8 cellular contexts compared by ENCODE assay signal in genomic region chr17:76726231-76726765, GRCh38. TPM values are rescaled to one million over a fixed set of nuclear protein-coding genes. Genes with fewer than 3 reads are reported as not detected.
DNase-seq lines count a peak whose midpoint lies in the region; ATAC-seq, FAIRE-seq and TF ChIP-seq lines count a peak whose summit lies in the region.

JMJD6 (minus strand) TSS chr17:76726606; CDS start chr17:76726475, 131 bp downstream.

- H3K27ac ChIP-seq in esophagus (ENCODE audit: low read depth in 2 of 2, low read length in 1 of 2) (peak within 1 kb of the TSS; percentile 100), mucosa of rectum (ENCODE audit: low read depth in 2 of 2, low read length in 2 of 2) (peak within 1 kb of the TSS; percentile 100)

- H3K9me3 Mint-ChIP-seq in stimulated activated effector memory CD8-positive, alpha-beta T cell treated with anti-CD3 and anti-CD28 coated beads, Interleukin-12 subunit alpha, Interleukin-12 subunit beta, amount 100 ng/mL, for 72 hours, result no peaks in the 10 kb centered on the region

- peaks cover 2 to 10% of the 10 kb centered on the region in 2 donors for H3K36me3 ChIP-seq in esophagus (ENCODE audit: control insufficient read depth in 2 of 2, insufficient read depth in 2 of 2, low read length in 1 of 2)
- peaks cover 19 to 23% of the 10 kb centered on the region in 2 donors for H3K36me3 ChIP-seq in mucosa of rectum (ENCODE audit: control insufficient read depth in 2 of 2, insufficient read depth in 2 of 2, low read length in 2 of 2)

- peak within 1 kb of the TSS; percentile 97 for H3K27ac Mint-ChIP-seq in stimulated activated effector memory CD8-positive, alpha-beta T cell treated with anti-CD3 and anti-CD28 coated beads, Interleukin-12 subunit alpha, Interleukin-12 subunit beta, amount 100 ng/mL, for 72 hours

- DNase-seq in D721Med (ENCODE audit: insufficient read length, low spot score), result peak; percentile 87
- DNase-seq in HK-2 (ENCODE audit: unreplicated experiment), result peak; percentile 98
- DNase-seq in NCI-H82 (lab: John Stamatoyannopoulos, UW), result peak; percentile 97
- DNase-seq in activated CD8-positive, alpha-beta memory T cell treated with anti-CD3 and anti-CD28 coated beads, Interleukin-2, amount 50 U/mL, for 24 hours (ENCODE audit: extremely low read depth), result peak; percentile 88
- peak in 1 of 2 donors; percentile 96 for DNase-seq in stimulated activated effector memory CD8-positive, alpha-beta T cell treated with anti-CD3 and anti-CD28 coated beads, Interleukin-12 subunit alpha, Interleukin-12 subunit beta, amount 100 ng/mL, for 72 hours (ENCODE audit: low spot score in 2 of 2)

- H3K9me3 ChIP-seq in esophagus (ENCODE audit: control insufficient read depth in 2 of 2, insufficient read depth in 1 of 2, low read depth in 1 of 2, low read length in 1 of 2) (no peaks in the 10 kb centered on the region), mucosa of rectum (ENCODE audit: control insufficient read depth in 2 of 2, low read length in 2 of 2) (no peaks in the 10 kb centered on the region)

- no peak for TF ChIP-seq CTCF in D721Med (IDR thresholded peaks at IDR 0.05; ENCODE audit: insufficient read depth, missing control alignments)

- H3K9ac ChIP-seq in mucosa of rectum (ENCODE audit: low read depth in 1 of 2, low read length in 2 of 2), result peak within 1 kb of the TSS; percentile 91 to 99

- H3K4me1 ChIP-seq in esophagus (ENCODE audit: control insufficient read depth in 2 of 2, insufficient read depth in 2 of 2, low read length in 1 of 2), result peaks cover 0 to 2% of the 10 kb centered on the region in 2 donors
- H3K4me1 ChIP-seq in mucosa of rectum (ENCODE audit: control insufficient read depth in 2 of 2, insufficient read depth in 2 of 2, low read length in 2 of 2), result peaks cover 24 to 28% of the 10 kb centered on the region in 2 donors

- peaks cover 28% of the 10 kb centered on the region for H3K4me1 Mint-ChIP-seq in stimulated activated effector memory CD8-positive, alpha-beta T cell treated with anti-CD3 and anti-CD28 coated beads, Interleukin-12 subunit alpha, Interleukin-12 subunit beta, amount 100 ng/mL, for 72 hours

- WGBS in esophagus, 2 donors, result 0% methylated on average over 52 to 59 of the region's 59 CpGs

- H3K4me3 Mint-ChIP-seq in stimulated activated effector memory CD8-positive, alpha-beta T cell treated with anti-CD3 and anti-CD28 coated beads, Interleukin-12 subunit alpha, Interleukin-12 subunit beta, amount 100 ng/mL, for 72 hours, result peak within 1 kb of the TSS; percentile 98

- H3K27me3 ChIP-seq in esophagus (ENCODE audit: control insufficient read depth in 1 of 2, insufficient read depth in 2 of 2, low read length in 2 of 2) (no peaks in the 10 kb centered on the region), mucosa of rectum (ENCODE audit: control insufficient read depth in 2 of 2, insufficient read depth in 2 of 2, low read length in 2 of 2) (no peaks in the 10 kb centered on the region)

- peaks cover 100% of the 10 kb centered on the region for H3K36me3 Mint-ChIP-seq in stimulated activated effector memory CD8-positive, alpha-beta T cell treated with anti-CD3 and anti-CD28 coated beads, Interleukin-12 subunit alpha, Interleukin-12 subunit beta, amount 100 ng/mL, for 72 hours

- FAIRE-seq in D721Med (lab: Jason Lieb, UNC), result no peak

- ATAC-seq in GM19467 (IDR thresholded peaks at IDR 0.05; ENCODE audit: unreplicated experiment), result peak; percentile 60
- peak; percentile 86 for ATAC-seq in stimulated activated effector memory CD8-positive, alpha-beta T cell treated with anti-CD3 and anti-CD28 coated beads, Interleukin-12 subunit alpha, Interleukin-12 subunit beta, amount 100 ng/mL, for 72 hours

- H3K4me3 ChIP-seq in esophagus (ENCODE audit: low read depth in 1 of 2, low read length in 2 of 2), result peak within 1 kb of the TSS; percentile 73 to 87
- peak within 1 kb of the TSS; percentile 91 to 92 for H3K4me3 ChIP-seq in mucosa of rectum (ENCODE audit: low read length in 2 of 2)

RNA-seq across cellular contexts. Expression of gene JMJD6, which starts in this region (rescaled TPM):
- 10 to 100 TPM; 18.3 to 21.9 TPM for polyA plus RNA-seq in esophagus
